ENCODE assay signal across 15 cellular contexts in the genomic region with DNA sequence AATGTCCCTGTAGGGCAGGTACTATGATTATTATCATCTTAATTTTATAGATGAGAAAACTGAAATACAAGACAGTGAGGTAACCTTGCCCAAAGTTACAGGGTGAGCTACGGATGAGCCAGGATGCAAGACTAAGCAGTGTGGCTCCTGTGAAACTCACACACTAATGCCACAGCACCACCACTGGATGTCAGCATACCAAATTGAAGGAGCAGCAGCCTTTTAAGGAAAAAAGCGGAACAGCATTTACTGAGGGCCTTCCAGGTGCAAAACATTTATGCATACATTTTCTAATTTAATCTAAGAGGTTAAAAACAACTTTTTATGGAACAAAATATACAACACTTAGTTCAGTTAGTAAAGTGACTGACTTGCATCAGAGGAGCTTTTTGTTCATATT. TPM values are rescaled to one million over a fixed set of nuclear protein-coding genes. Genes with fewer than 3 reads are reported as not detected.
DNase-seq lines count a peak whose midpoint lies in the region; ATAC-seq and TF ChIP-seq lines count a peak whose summit lies in the region.
"Had no signal": no experiment of that assay in that cellular context is flagged by ENCODE, and none has a peak within 500 bp of the region (broad histone marks: within the 10 kb centered on the region; RNA-seq: fewer than 3 reads in every experiment).

No MANE protein-coding gene starts in this region.

- ATAC-seq in GM21717 (IDR thresholded peaks at IDR 0.05; ENCODE audit: unreplicated experiment), result no peak
- no peak for ATAC-seq in GM21526 (IDR thresholded peaks at IDR 0.05; ENCODE audit: low FRiP score, unreplicated experiment)
- ATAC-seq in GM18867 (IDR thresholded peaks at IDR 0.05; ENCODE audit: unreplicated experiment), result no peak
- ATAC-seq: effector memory CD8-positive, alpha-beta T cell; natural killer cell treated with Interleukin-12 subunit alpha and Interleukin-12 subunit beta and Interleukin-15 and Interleukin-18, amount 100 ng/mL, for 72 hours had no signal

- H3K27me3 Mint-ChIP-seq in activated CD4-positive, alpha-beta T cell treated with anti-CD3 and anti-CD28 coated beads, Interleukin-2, amount 10 ng/mL, durations not matched to agents 24 days and 14 days, result no peaks in the 10 kb centered on the region
- H3K27me3 Mint-ChIP-seq: CD8-positive, alpha-beta memory T cell; effector memory CD8-positive, alpha-beta T cell; natural killer cell treated with Interleukin-12 subunit alpha and Interleukin-12 subunit beta and Interleukin-15 and Interleukin-18, amount 100 ng/mL, for 72 hours had no signal

- H3K36me3 Mint-ChIP-seq in activated CD4-positive, alpha-beta T cell treated with anti-CD3 and anti-CD28 coated beads, Interleukin-2, amount 10 ng/mL, durations not matched to agents 24 days and 14 days (ENCODE audit: low read depth), result no peaks in the 10 kb centered on the region
- H3K36me3 Mint-ChIP-seq: CD8-positive, alpha-beta memory T cell; natural killer cell treated with Interleukin-12 subunit alpha and Interleukin-12 subunit beta and Interleukin-15 and Interleukin-18, amount 100 ng/mL, for 72 hours had no signal

- no peaks in the 10 kb centered on the region for H3K27me3 ChIP-seq in MG63
- H3K27me3 ChIP-seq: uterus had no signal

- H3K27ac Mint-ChIP-seq in activated CD4-positive, alpha-beta T cell treated with anti-CD3 and anti-CD28 coated beads, Interleukin-2, amount 10 ng/mL, durations not matched to agents 24 days and 14 days, result no peak overlapping the region
- H3K27ac Mint-ChIP-seq: CD8-positive, alpha-beta memory T cell; effector memory CD8-positive, alpha-beta T cell; natural killer cell treated with Interleukin-12 subunit alpha and Interleukin-12 subunit beta and Interleukin-15 and Interleukin-18, amount 100 ng/mL, for 72 hours had no signal

- no peak overlapping the region for H3K4me3 Mint-ChIP-seq in activated CD4-positive, alpha-beta T cell treated with anti-CD3 and anti-CD28 coated beads, Interleukin-2, amount 10 ng/mL, durations not matched to agents 24 days and 14 days
- H3K4me3 Mint-ChIP-seq: CD8-positive, alpha-beta memory T cell; effector memory CD8-positive, alpha-beta T cell; natural killer cell treated with Interleukin-12 subunit alpha and Interleukin-12 subunit beta and Interleukin-15 and Interleukin-18, amount 100 ng/mL, for 72 hours had no signal

- TF ChIP-seq CTCF in AG09309 (IDR thresholded peaks at IDR 0.05; ENCODE audit: control insufficient read depth, insufficient read depth, low read depth, low read length, missing control alignments) (peak; percentile 40), cardiac fibroblast (IDR thresholded peaks at IDR 0.05; ENCODE audit: low read depth, low read length) (peak; percentile 13)

- H3K36me3 ChIP-seq in MG63, result no peaks in the 10 kb centered on the region
- H3K36me3 ChIP-seq: uterus had no signal

- H3K4me3 ChIP-seq in AG09309 (ENCODE audit: control insufficient read depth, low read depth, low read length) (no peak overlapping the region), MG63 (no peak overlapping the region), cardiac fibroblast (replicated peaks in 1 of 2; ENCODE audit: low read depth in 2 of 2, low read length in 2 of 2) (no peak overlapping the region)
- H3K4me3 ChIP-seq: uterus had no signal

- no peaks in the 10 kb centered on the region for H3K4me1 Mint-ChIP-seq in activated CD4-positive, alpha-beta T cell treated with anti-CD3 and anti-CD28 coated beads, Interleukin-2, amount 10 ng/mL, durations not matched to agents 24 days and 14 days
- H3K4me1 Mint-ChIP-seq: CD8-positive, alpha-beta memory T cell had no signal

- intact Hi-C loops in activated CD4-positive, alpha-beta T cell treated with anti-CD3 and anti-CD28 coated beads, Interleukin-2, amount 10 ng/mL, durations not matched to agents 24 days and 14 days (cut with micrococcal nuclease), result no loop called here

- no peaks in the 10 kb centered on the region for H3K9me3 Mint-ChIP-seq in activated CD4-positive, alpha-beta T cell treated with anti-CD3 and anti-CD28 coated beads, Interleukin-2, amount 10 ng/mL, durations not matched to agents 24 days and 14 days

- no peaks in the 10 kb centered on the region for H3K9me3 ChIP-seq in MG63
- H3K9me3 ChIP-seq: uterus had no signal

- no peak for DNase-seq in AG09309 (ENCODE audit: low read depth)
- peak; percentile 21 for DNase-seq in MG63
- DNase-seq in cardiac fibroblast (ENCODE audit: low read depth in 2 of 2), result peak in 1 of 2 donors; percentile 33
- peak; percentile 38 for DNase-seq in kidney tubule cell (ENCODE audit: low spot score)
- no peak for DNase-seq in activated CD4-positive, alpha-beta T cell treated with anti-CD3 and anti-CD28 coated beads, Interleukin-2, amount 10 ng/mL, durations not matched to agents 24 days and 14 days
- DNase-seq: activated CD8-positive, alpha-beta memory T cell treated with anti-CD3 and anti-CD28 coated beads, Interleukin-2, amount 50 U/mL, for 4 hours; CD8-positive, alpha-beta memory T cell; effector memory CD8-positive, alpha-beta T cell; NCI-H187; small intestine; uterus had no signal

RNA-seq across cellular contexts. Expression of gene SEC16B, which starts 41.7 kb away (rescaled TPM):
- 0.72 and 3.5 TPM in 2 replicates for total RNA-seq in MG63 (2014; rRNA removed; shearing (Covaris generic); ENCODE audit: low replicate concordance)
- not detected in 2 replicates for total RNA-seq in activated CD4-positive, alpha-beta T cell treated with anti-CD3 and anti-CD28 coated beads, Interleukin-2, amount 10 ng/mL, durations not matched to agents 24 days and 14 days
- total RNA-seq: CD8-positive, alpha-beta memory T cell; natural killer cell treated with Interleukin-12 subunit alpha and Interleukin-12 subunit beta and Interleukin-15 and Interleukin-18, amount 100 ng/mL, for 72 hours had no signal

Comparison
In these comparisons a context has a peak if more than half of its experiments do, and no peak if none do; other contexts are left out.
1. DNase-seq: peak in MG63 (single experiment) and kidney tubule cell (single experiment); none in AG09309 (single experiment) and activated CD4-positive, alpha-beta T cell treated with anti-CD3 and anti-CD28 coated beads, Interleukin-2, amount 10 ng/mL, durations not matched to agents 24 days and 14 days (single experiment).